24 cellular contexts compared by ENCODE assay signal in genomic region chr1:170288155-170288554, GRCh38.
"Had no signal": no experiment of that assay in that cellular context is flagged by ENCODE, and none has a peak within 500 bp of the region (broad histone marks: within the 10 kb centered on the region; RNA-seq: fewer than 3 reads in every experiment).

No MANE protein-coding gene starts in this region.

- H3K4me3 ChIP-seq: body of pancreas, colonic mucosa had no signal

- H3K36me3 ChIP-seq: colonic mucosa had no signal

- DNase-seq: activated CD4-positive, alpha-beta T cell treated with anti-CD3 and anti-CD28 coated beads for 1 hour; activated CD4-positive, alpha-beta T cell treated with anti-CD3 and anti-CD28 coated beads for 48 hours; activated CD4-positive, alpha-beta T cell treated with anti-CD3 and anti-CD28 coated beads, Interleukin-2, amount 50 U/mL, for 1 hour; activated CD4-positive, alpha-beta T cell treated with anti-CD3 and anti-CD28 coated beads, Interleukin-2, amount 50 U/mL, for 48 hours; activated CD8-positive, alpha-beta memory T cell treated with anti-CD3 and anti-CD28 coated beads for 24 hours; activated CD8-positive, alpha-beta T cell treated with anti-CD3 and anti-CD28 coated beads for 36 hours; activated effector memory CD4-positive, alpha-beta T cell treated with Interleukin-2 at 50 U/mL for 16 hours; activated gamma-delta T cell treated with Interleukin-2 at 50 U/mL for 16 hours; activated naive CD4-positive, alpha-beta T cell treated with anti-CD3 and anti-CD28 coated beads, Interleukin-2, amount 50 U/mL, for 16 hours; activated naive CD4-positive, alpha-beta T cell treated with Interleukin-2 at 50 U/mL for 16 hours; activated T-cell treated with anti-CD3 and anti-CD28 coated beads, Interleukin-2, amount 50 U/mL, for 4 hours; amygdala; aorta; body of pancreas; caudate nucleus; cerebellar nuclear complex; colonic mucosa; effector CD8-positive, alpha-beta T cell; foreskin fibroblast; head of caudate nucleus; T-helper 2 cell had no signal

- H3K4me1 Mint-ChIP-seq: activated T-helper 17 cell treated with anti-CD3 and anti-CD28 coated beads, Interleukin-2, amount 50 U/mL, for 72 hours had no signal

- H3K27me3 ChIP-seq: body of pancreas, colonic mucosa had no signal

- ATAC-seq: activated CD8-positive, alpha-beta T cell treated with anti-CD3 and anti-CD28 coated beads for 36 hours; activated T-cell treated with anti-CD3 and anti-CD28 coated beads, Interleukin-2, amount 50 U/mL, for 4 hours; activated T-helper 17 cell treated with anti-CD3 and anti-CD28 coated beads, Interleukin-2, amount 50 U/mL, for 72 hours; body of pancreas; esophagus mucosa had no signal

- H3K27ac Mint-ChIP-seq: activated CD8-positive, alpha-beta T cell treated with anti-CD3 and anti-CD28 coated beads for 36 hours; activated naive CD8-positive, alpha-beta T cell; activated T-helper 17 cell treated with anti-CD3 and anti-CD28 coated beads, Interleukin-2, amount 50 U/mL, for 72 hours had no signal

- H3K4me1 ChIP-seq: body of pancreas, colonic mucosa had no signal

- H3K9me3 Mint-ChIP-seq: activated CD8-positive, alpha-beta T cell treated with anti-CD3 and anti-CD28 coated beads for 36 hours; activated T-cell treated with anti-CD3 and anti-CD28 coated beads, Interleukin-2, amount 50 U/mL, for 4 hours; activated T-helper 17 cell treated with anti-CD3 and anti-CD28 coated beads, Interleukin-2, amount 50 U/mL, for 72 hours had no signal

- H3K4me3 Mint-ChIP-seq: activated CD8-positive, alpha-beta T cell treated with anti-CD3 and anti-CD28 coated beads for 36 hours; activated naive CD8-positive, alpha-beta T cell; activated T-cell treated with anti-CD3 and anti-CD28 coated beads, Interleukin-2, amount 50 U/mL, for 4 hours; activated T-helper 17 cell treated with anti-CD3 and anti-CD28 coated beads, Interleukin-2, amount 50 U/mL, for 72 hours had no signal

- H3K27ac ChIP-seq: body of pancreas, colonic mucosa had no signal

- H3K9me3 ChIP-seq: body of pancreas, colonic mucosa had no signal

- H3K36me3 Mint-ChIP-seq: activated naive CD8-positive, alpha-beta T cell had no signal
